19 cellular contexts compared by ENCODE assay signal in the genomic region with DNA sequence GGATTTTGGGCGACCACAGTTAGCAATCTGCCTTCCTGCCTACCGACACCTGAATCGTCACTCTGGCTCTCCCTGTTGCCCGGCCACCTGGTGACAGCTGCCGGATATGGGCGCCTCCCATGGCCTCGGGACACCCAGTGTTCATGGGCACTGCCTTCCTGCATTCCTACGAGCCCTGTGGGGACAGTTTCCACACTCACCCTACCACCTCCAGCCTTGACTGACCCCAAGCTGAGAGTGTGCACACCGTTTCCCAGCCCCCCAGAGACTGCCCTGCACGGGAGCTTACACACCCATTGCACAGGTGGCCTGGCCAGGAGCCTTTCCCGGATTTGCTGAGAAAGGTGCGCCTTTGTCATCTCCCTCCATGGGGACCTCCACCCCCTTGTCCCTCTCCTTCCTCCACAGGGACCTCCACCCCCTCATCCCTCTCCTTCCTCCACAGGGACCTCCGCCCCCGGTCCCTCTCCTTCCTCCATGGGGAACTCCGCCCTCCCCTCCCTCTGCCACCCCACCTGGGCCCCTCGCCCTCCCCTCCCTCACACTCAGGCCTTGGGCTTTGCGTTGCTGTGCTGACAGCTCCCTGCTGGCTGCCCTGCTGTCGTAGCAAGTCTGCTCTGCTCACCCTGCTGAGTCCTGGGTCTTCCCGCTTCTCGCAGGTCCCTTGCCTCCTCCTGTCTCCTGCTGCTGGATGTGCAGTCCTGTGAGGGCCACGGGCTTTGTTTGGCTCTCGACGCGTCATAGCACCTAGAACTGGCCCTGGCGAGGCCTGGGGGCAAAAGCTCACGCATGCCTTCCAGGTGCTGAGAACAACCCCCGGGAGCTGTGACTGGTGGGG. TPM values are rescaled to one million over a fixed set of nuclear protein-coding genes. Genes with fewer than 3 reads are reported as not detected.
DNase-seq lines count a peak whose midpoint lies in the region; ATAC-seq and TF ChIP-seq lines count a peak whose summit lies in the region.
"Had no signal": no experiment of that assay in that cellular context is flagged by ENCODE, and none has a peak within 500 bp of the region (broad histone marks: within the 10 kb centered on the region; RNA-seq: fewer than 3 reads in every experiment).

No MANE protein-coding gene starts in this region.

- no peaks in the 10 kb centered on the region for H3K4me1 Mint-ChIP-seq in activated CD4-positive, alpha-beta T cell treated with anti-CD3 and anti-CD28 coated beads for 36 hours
- peaks cover 14% of the 10 kb centered on the region for H3K4me1 Mint-ChIP-seq in GM23338

- H3K27ac ChIP-seq in GM23338 (ENCODE audit: low read depth) (no peak overlapping the region), colonic mucosa (no peak overlapping the region), osteoblast (ENCODE audit: low read depth, low read length) (no peak overlapping the region), SJCRH30 (no peak overlapping the region)
- H3K27ac ChIP-seq: prostate gland, tibial artery had no signal

- no peaks in the 10 kb centered on the region for H3K9me3 ChIP-seq in colonic mucosa
- H3K9me3 ChIP-seq in osteoblast (ENCODE audit: low read depth, low read length), result no peaks in the 10 kb centered on the region
- H3K9me3 ChIP-seq in SJCRH30 (replicated peaks), result no peaks in the 10 kb centered on the region
- H3K9me3 ChIP-seq: prostate gland, tibial artery had no signal

- peaks cover 2% of the 10 kb centered on the region for H3K27me3 Mint-ChIP-seq in activated CD4-positive, alpha-beta T cell treated with anti-CD3 and anti-CD28 coated beads for 36 hours
- peaks cover 6% of the 10 kb centered on the region for H3K27me3 Mint-ChIP-seq in GM23338 (ENCODE audit: insufficient read depth, low read depth, poor library complexity)
- H3K27me3 Mint-ChIP-seq: natural killer cell treated with Interleukin-12 subunit alpha and Interleukin-12 subunit beta and Interleukin-15 and Interleukin-18, amount 100 ng/mL, for 72 hours had no signal

- no peak overlapping the region for H3K27ac Mint-ChIP-seq in activated CD4-positive, alpha-beta T cell treated with anti-CD3 and anti-CD28 coated beads for 36 hours
- H3K27ac Mint-ChIP-seq in GM23338, result no peak overlapping the region
- H3K27ac Mint-ChIP-seq: effector memory CD8-positive, alpha-beta T cell; natural killer cell treated with Interleukin-12 subunit alpha and Interleukin-12 subunit beta and Interleukin-15 and Interleukin-18, amount 100 ng/mL, for 72 hours; T-helper 1 cell treated with Interleukin-12 subunit alpha and Interleukin-12 subunit beta and Interleukin-4 antibody, amounts not matched to agents 30 μg/mL and 1 μg/mL, for 36 hours had no signal

- no peaks in the 10 kb centered on the region for H3K9me3 Mint-ChIP-seq in activated CD4-positive, alpha-beta T cell treated with anti-CD3 and anti-CD28 coated beads for 36 hours (ENCODE audit: low read depth)
- H3K9me3 Mint-ChIP-seq in GM23338, result no peaks in the 10 kb centered on the region
- H3K9me3 Mint-ChIP-seq: effector memory CD8-positive, alpha-beta T cell; natural killer cell treated with Interleukin-12 subunit alpha and Interleukin-12 subunit beta and Interleukin-15 and Interleukin-18, amount 100 ng/mL, for 72 hours; T-helper 1 cell treated with Interleukin-12 subunit alpha and Interleukin-12 subunit beta and Interleukin-4 antibody, amounts not matched to agents 30 μg/mL and 1 μg/mL, for 36 hours had no signal

- H3K4me3 Mint-ChIP-seq in activated CD4-positive, alpha-beta T cell treated with anti-CD3 and anti-CD28 coated beads for 36 hours, result no peak overlapping the region
- no peak overlapping the region for H3K4me3 Mint-ChIP-seq in GM23338
- H3K4me3 Mint-ChIP-seq: effector memory CD8-positive, alpha-beta T cell; natural killer cell treated with Interleukin-12 subunit alpha and Interleukin-12 subunit beta and Interleukin-15 and Interleukin-18, amount 100 ng/mL, for 72 hours; T-helper 1 cell treated with Interleukin-12 subunit alpha and Interleukin-12 subunit beta and Interleukin-4 antibody, amounts not matched to agents 30 μg/mL and 1 μg/mL, for 36 hours had no signal

- no peak for TF ChIP-seq CTCF in GM23338 (conservative IDR thresholded peaks at IDR 0.05; ENCODE audit: low read depth in 2 of 2)
- TF ChIP-seq CTCF in colonic mucosa (IDR thresholded peaks at IDR 0.05), result no peak
- no peak for TF ChIP-seq CTCF in osteoblast (IDR thresholded peaks at IDR 0.05; ENCODE audit: extremely low read depth, low read depth, low read length)

- H3K4me2 ChIP-seq in GM23338 (no peak overlapping the region), osteoblast (ENCODE audit: insufficient read depth, low read length) (no peak overlapping the region)

- no peaks in the 10 kb centered on the region for H3K36me3 ChIP-seq in GM23338 (ENCODE audit: insufficient read depth)
- H3K36me3 ChIP-seq in colonic mucosa, result no peaks in the 10 kb centered on the region
- H3K36me3 ChIP-seq in osteoblast (ENCODE audit: insufficient read depth, low read length), result no peaks in the 10 kb centered on the region
- no peaks in the 10 kb centered on the region for H3K36me3 ChIP-seq in SJCRH30
- H3K36me3 ChIP-seq: prostate gland, tibial artery had no signal

- H4K20me1 ChIP-seq in GM23338 (replicated peaks; ENCODE audit: insufficient read depth) (no peaks in the 10 kb centered on the region), osteoblast (ENCODE audit: insufficient read depth, low read length) (no peaks in the 10 kb centered on the region)

- no peak for ATAC-seq in activated CD4-positive, alpha-beta T cell treated with anti-CD3 and anti-CD28 coated beads for 36 hours
- ATAC-seq in GM23338, result peak; percentile 74
- ATAC-seq: effector memory CD8-positive, alpha-beta T cell had no signal

- no peak overlapping the region for H3K4me3 ChIP-seq in GM23338
- no peak overlapping the region for H3K4me3 ChIP-seq in colonic mucosa
- no peak overlapping the region for H3K4me3 ChIP-seq in osteoblast (ENCODE audit: insufficient read depth, low read length)
- H3K4me3 ChIP-seq in SJCRH30, result no peak overlapping the region
- H3K4me3 ChIP-seq: prostate gland, tibial artery had no signal

- DNase-seq in activated CD4-positive, alpha-beta T cell treated with anti-CD3 and anti-CD28 coated beads for 36 hours, result peak; percentile 3
- no peak for DNase-seq in activated CD4-positive, alpha-beta T cell treated with anti-CD3 and anti-CD28 coated beads for 48 hours
- DNase-seq in GM23338 (ENCODE audit: low spot score) (no peak), colonic mucosa (peak; percentile 4), osteoblast (ENCODE audit: insufficient read length, low spot score, missing footprints) (peak; percentile 77), SIG-M5 (lab: John Stamatoyannopoulos, UW) (no peak), NCI-H2081 treated with DMSO at 0.1 percent for 48 hours (lab: John Stamatoyannopoulos, UW) (no peak), SJCRH30 (no peak)
- DNase-seq: activated gamma-delta T cell; amniotic stem cell; central memory CD4-positive, alpha-beta T cell; DMS79 treated with DMSO at 0.1 percent for 48 hours; effector memory CD8-positive, alpha-beta T cell; NCI-H345; NK-92 treated with Interleukin-12 subunit alpha and Interleukin-12 subunit beta, amount 100 ng/mL, for 24 hours had no signal

- H3K9me2 ChIP-seq in GM23338 (ENCODE audit: insufficient read depth), result no peaks in the 10 kb centered on the region

- H3K79me2 ChIP-seq in GM23338 (replicated peaks; ENCODE audit: insufficient read depth) (no peaks in the 10 kb centered on the region), osteoblast (ENCODE audit: insufficient read depth, low read length) (no peaks in the 10 kb centered on the region)

- intact Hi-C loops in activated CD4-positive, alpha-beta T cell treated with anti-CD3 and anti-CD28 coated beads for 36 hours (cut with DNase I, micrococcal nuclease), result no loop called here
- intact Hi-C loops in colonic mucosa (cut with DNase I), result no loop called here

- H3F3A ChIP-seq in GM23338 (replicated peaks; ENCODE audit: low read depth), result no peaks in the 10 kb centered on the region

- CTCF ChIA-PET in activated CD4-positive, alpha-beta T cell treated with anti-CD3 and anti-CD28 coated beads for 36 hours (lab: Charles Lee), result no interaction called here

- H3K27me3 ChIP-seq in GM23338 (ENCODE audit: insufficient read depth), result no peaks in the 10 kb centered on the region
- H3K27me3 ChIP-seq in colonic mucosa, result no peaks in the 10 kb centered on the region
- peaks cover 4% of the 10 kb centered on the region for H3K27me3 ChIP-seq in osteoblast (ENCODE audit: insufficient read depth, low read length)
- no peaks in the 10 kb centered on the region for H3K27me3 ChIP-seq in SJCRH30

- H2AFZ ChIP-seq in GM23338 (no peak overlapping the region), osteoblast (ENCODE audit: low read length) (no peak overlapping the region)

- POLR2A ChIA-PET in activated CD4-positive, alpha-beta T cell treated with anti-CD3 and anti-CD28 coated beads for 36 hours (lab: Charles Lee), result no interaction called here

- H3K4me1 ChIP-seq in GM23338 (ENCODE audit: insufficient read depth), result peaks cover 7% of the 10 kb centered on the region
- H3K4me1 ChIP-seq in colonic mucosa, result no peaks in the 10 kb centered on the region
- no peaks in the 10 kb centered on the region for H3K4me1 ChIP-seq in osteoblast (ENCODE audit: insufficient read depth, low read length)
- no peaks in the 10 kb centered on the region for H3K4me1 ChIP-seq in SJCRH30
- H3K4me1 ChIP-seq: prostate gland, tibial artery had no signal

- no peak overlapping the region for H3K9ac ChIP-seq in colonic mucosa (ENCODE audit: low read depth in 2 of 2, low read length in 2 of 2)

- H3K36me3 Mint-ChIP-seq in activated CD4-positive, alpha-beta T cell treated with anti-CD3 and anti-CD28 coated beads for 36 hours (ENCODE audit: low read depth), result no peaks in the 10 kb centered on the region
- no peaks in the 10 kb centered on the region; the same call in 2 of the 3 replicates for H3K36me3 Mint-ChIP-seq in GM23338 (ENCODE audit: low read depth)
- H3K36me3 Mint-ChIP-seq: natural killer cell treated with Interleukin-12 subunit alpha and Interleukin-12 subunit beta and Interleukin-15 and Interleukin-18, amount 100 ng/mL, for 72 hours had no signal

TF ChIP-seq in GM23338, 12 proteins besides CTCF, POLR2A, EP300 and RAD21 (continues in another document):
- TF ChIP-seq ZNF114 (CRISPR knock-in tag; IDR thresholded peaks at IDR 0.05), result no peak

RNA-seq across cellular contexts. Expression of gene MRPL36, which starts 48.4 kb away (rescaled TPM):
- 10 to 100 TPM; 51.4 to 64.9 TPM for total RNA-seq in activated CD4-positive, alpha-beta T cell treated with anti-CD3 and anti-CD28 coated beads for 36 hours
- 47.5 and 79.9 TPM in 2 replicates for total RNA-seq in GM23338 (2014; rRNA removed; shearing (Covaris generic))
- polyA plus RNA-seq in GM23338 (2016; fragmentation: Nextera tagmentation; extraction: Ambion mirVana), result 143 and 149 TPM in 2 replicates
- total RNA-seq in colonic mucosa (10 to 100 TPM; 33.0 to 56.3 TPM), osteoblast (35.1 and 35.7 TPM in 2 replicates)
- 46.9 and 52.5 TPM in 2 replicates for total RNA-seq in SJCRH30 (2014; rRNA removed; shearing (Covaris generic))

RNA-seq across cellular contexts. Expression of gene NDUFS6, which starts 50.0 kb away (rescaled TPM):
- 10 to 100 TPM; 18.8 to 37.1 TPM for total RNA-seq in activated CD4-positive, alpha-beta T cell treated with anti-CD3 and anti-CD28 coated beads for 36 hours
- total RNA-seq in GM23338 (2014; rRNA removed; shearing (Covaris generic)), result 82.1 and 94.8 TPM in 2 replicates
- polyA plus RNA-seq in GM23338 (2016; fragmentation: Nextera tagmentation; extraction: Ambion mirVana), result 279 and 289 TPM in 2 replicates
- total RNA-seq in colonic mucosa, result 10 to 100 TPM; 43.2 to 70.7 TPM
- total RNA-seq in osteoblast, result 19.2 and 23.9 TPM in 2 replicates
- total RNA-seq in SJCRH30 (2014; rRNA removed; shearing (Covaris generic)), result 39.2 and 50.9 TPM in 2 replicates

Comparison
In these comparisons a context has a peak if more than half of its experiments do, and no peak if none do; other contexts are left out.
1. DNase-seq: peak in activated CD4-positive, alpha-beta T cell treated with anti-CD3 and anti-CD28 coated beads for 36 hours (single experiment), colonic mucosa (single experiment) and osteoblast (single experiment); none in activated CD4-positive, alpha-beta T cell treated with anti-CD3 and anti-CD28 coated beads for 48 hours (single experiment), GM23338 (single experiment), SIG-M5 (single experiment), NCI-H2081 treated with DMSO at 0.1 percent for 48 hours (single experiment) and SJCRH30 (0 of 2).